ENCODE assay signal across 8 cellular contexts in genomic region chr2:184597571-184597980, GRCh38. TPM values are rescaled to one million over a fixed set of nuclear protein-coding genes. Genes with fewer than 3 reads are reported as not detected.
A peak's percentile ranks its signal among the peaks of the same experiment; 100 is the strongest.
DNase-seq lines count a peak whose midpoint lies in the region; ATAC-seq, FAIRE-seq and TF ChIP-seq lines count a peak whose summit lies in the region.

No MANE protein-coding gene starts in this region.

- peaks cover 9 to 24% (median 21%) of the 10 kb centered on the region in 11 experiments for H3K9me3 ChIP-seq in BLaER1 treated with 17β-estradiol and CSF1 and Interleukin-3, amounts not matched to agents 10 nM and 100 nM (replicated peaks in 1 of 11)
- no peaks in the 10 kb centered on the region for H3K9me3 ChIP-seq in astrocyte (ENCODE audit: insufficient read depth, low read depth, low read length)

- H3K4me1 Mint-ChIP-seq in astrocyte (ENCODE audit: low read depth, unreplicated experiment), result peaks cover 6% of the 10 kb centered on the region
- H3K4me1 Mint-ChIP-seq in progenitor cell of endocrine pancreas (ENCODE audit: low read depth), result peaks cover 13% of the 10 kb centered on the region

- H3K9ac ChIP-seq in BLaER1 treated with 17β-estradiol and CSF1 and Interleukin-3, amounts not matched to agents 10 nM and 100 nM, result peak overlapping the region in 5 of 11 experiments; percentile 13 to 67 (median 44); a peak in 3 of 22 replicates
- peak overlapping the region; percentile 88 for H3K9ac ChIP-seq in astrocyte (ENCODE audit: low read length)

- H3K4me1 ChIP-seq in BLaER1 treated with 17β-estradiol and CSF1 and Interleukin-3, amounts not matched to agents 10 nM and 100 nM, result peaks cover 0 to 27% (median 9%) of the 10 kb centered on the region in 10 experiments; a peak in 10 of 20 replicates
- no peaks in the 10 kb centered on the region for H3K4me1 ChIP-seq in astrocyte (ENCODE audit: insufficient read depth, low read length)

- peaks cover 19% of the 10 kb centered on the region for H3K27me3 Mint-ChIP-seq in astrocyte (ENCODE audit: low read depth, unreplicated experiment)
- peaks cover 51% of the 10 kb centered on the region for H3K27me3 Mint-ChIP-seq in progenitor cell of endocrine pancreas

- no peaks in the 10 kb centered on the region for H3K36me3 Mint-ChIP-seq in astrocyte (ENCODE audit: low read depth, unreplicated experiment)
- no peaks in the 10 kb centered on the region for H3K36me3 Mint-ChIP-seq in progenitor cell of endocrine pancreas (ENCODE audit: insufficient read depth)

- H3K4me3 ChIP-seq in BLaER1 treated with 17β-estradiol and CSF1 and Interleukin-3, amounts not matched to agents 10 nM and 100 nM, result no peak overlapping the region
- peak overlapping the region; percentile 83 for H3K4me3 ChIP-seq in astrocyte (ENCODE audit: insufficient read depth, low read depth, low read length)

- TF ChIP-seq CTCF in astrocyte (IDR thresholded peaks at IDR 0.05; ENCODE audit: insufficient read depth, low read depth, low read length) (no peak), progenitor cell of endocrine pancreas (IDR thresholded peaks at IDR 0.05; ENCODE audit: unreplicated experiment) (no peak)

- H3K4me3 Mint-ChIP-seq in astrocyte (ENCODE audit: unreplicated experiment) (peak overlapping the region; percentile 83), progenitor cell of endocrine pancreas (ENCODE audit: low read depth) (peak overlapping the region; percentile 69)

- H3K9me3 Mint-ChIP-seq in astrocyte (ENCODE audit: unreplicated experiment), result no peaks in the 10 kb centered on the region
- H3K9me3 Mint-ChIP-seq in progenitor cell of endocrine pancreas (ENCODE audit: low read depth), result no peaks in the 10 kb centered on the region

- H3K27ac ChIP-seq in BLaER1 treated with 17β-estradiol and CSF1 and Interleukin-3, amounts not matched to agents 10 nM and 100 nM, result peak overlapping the region in 8 of 11 experiments; percentile 65 to 82 (median 78); a peak in 17 of 22 replicates
- H3K27ac ChIP-seq in astrocyte (ENCODE audit: low read depth, low read length), result peak overlapping the region; percentile 81

- peak overlapping the region in 5 of 11 experiments; percentile 43 to 63 (median 56); a peak in 8 of 22 replicates for H3K4me2 ChIP-seq in BLaER1 treated with 17β-estradiol and CSF1 and Interleukin-3, amounts not matched to agents 10 nM and 100 nM
- H3K4me2 ChIP-seq in astrocyte (ENCODE audit: low read length), result peak overlapping the region; percentile 95

- DNase-seq in NCI-H2227 treated with DMSO at 0.1 percent for 48 hours (lab: John Stamatoyannopoulos, UW) (peak; percentile 53), astrocyte (ENCODE audit: low read depth) (peak; percentile 60), hepatic stellate cell (ENCODE audit: low spot score) (peak; percentile 69), progenitor cell of endocrine pancreas (ENCODE audit: low spot score, unreplicated experiment) (no peak), NCI-H2081 (lab: John Stamatoyannopoulos, UW) (no peak)

- ATAC-seq in GM21367 (IDR thresholded peaks at IDR 0.05; ENCODE audit: unreplicated experiment), result peak; percentile 24
- no peak for ATAC-seq in HG03457 (IDR thresholded peaks at IDR 0.05; ENCODE audit: unreplicated experiment)

- H3K27ac Mint-ChIP-seq in astrocyte (ENCODE audit: unreplicated experiment) (no peak overlapping the region), progenitor cell of endocrine pancreas (peak overlapping the region; percentile 88)

- peaks cover 19% of the 10 kb centered on the region for H3K79me2 ChIP-seq in astrocyte (ENCODE audit: insufficient read depth, low read length)

- no peaks in the 10 kb centered on the region for H3K27me3 ChIP-seq in BLaER1 treated with 17β-estradiol and CSF1 and Interleukin-3, amounts not matched to agents 10 nM and 100 nM
- no peaks in the 10 kb centered on the region for H3K27me3 ChIP-seq in astrocyte (ENCODE audit: insufficient read depth, low read length)

- FAIRE-seq in astrocyte (lab: Jason Lieb, UNC), result no peak

- H4K20me1 ChIP-seq in BLaER1 treated with 17β-estradiol and CSF1 and Interleukin-3, amounts not matched to agents 10 nM and 100 nM, result no peaks in the 10 kb centered on the region
- H4K20me1 ChIP-seq in astrocyte (ENCODE audit: insufficient read depth, low read length), result no peaks in the 10 kb centered on the region

- H3K36me3 ChIP-seq in BLaER1 treated with 17β-estradiol and CSF1 and Interleukin-3, amounts not matched to agents 10 nM and 100 nM, result no peaks in the 10 kb centered on the region
- no peaks in the 10 kb centered on the region for H3K36me3 ChIP-seq in astrocyte (ENCODE audit: insufficient read depth, low read length)

- H2AFZ ChIP-seq in astrocyte (ENCODE audit: low read depth, low read length), result peak overlapping the region; percentile 87

RNA-seq across cellular contexts. Expression of gene ZNF804A, which starts 0.8 kb away (rescaled TPM):
- total RNA-seq in astrocyte, result 0.22 and 0.32 TPM in 2 replicates
- not detected in 2 replicates for total RNA-seq in progenitor cell of endocrine pancreas

Comparison
In these comparisons a context has a peak if more than half of its experiments do, and no peak if none do; other contexts are left out.
1. DNase-seq: peak in NCI-H2227 treated with DMSO at 0.1 percent for 48 hours (single experiment), astrocyte (single experiment) and hepatic stellate cell (single experiment); none in progenitor cell of endocrine pancreas (single experiment) and NCI-H2081 (0 of 2).